In genomic region chr14:44803239-44803905, GRCh38 we compare ENCODE assay signal across 8 cellular contexts.
DNase-seq lines count a peak whose midpoint lies in the region; TF ChIP-seq lines count a peak whose summit lies in the region.

No MANE protein-coding gene starts in this region.

- no peak overlapping the region for H3K9ac ChIP-seq in SU-DHL-6 (ENCODE audit: low read length)

- H3K4me2 ChIP-seq in SU-DHL-6 (ENCODE audit: low read depth, low read length, poor library complexity, severe bottlenecking) = no peak overlapping the region

- no peaks in the 10 kb centered on the region for H3K9me3 Mint-ChIP-seq in HFFc6
- peaks cover 9% of the 10 kb centered on the region for H3K9me3 Mint-ChIP-seq in progenitor cell of endocrine pancreas (ENCODE audit: low read depth)

- H3K36me3 Mint-ChIP-seq in HFFc6 (ENCODE audit: low read depth) (no peaks in the 10 kb centered on the region), progenitor cell of endocrine pancreas (ENCODE audit: insufficient read depth) (no peaks in the 10 kb centered on the region)

- H3K79me2 ChIP-seq in SU-DHL-6 (ENCODE audit: insufficient read depth, low read length) = no peaks in the 10 kb centered on the region

- H3K27ac Mint-ChIP-seq in HFFc6 = no peak overlapping the region
- H3K27ac Mint-ChIP-seq in progenitor cell of endocrine pancreas = no peak overlapping the region

- no peaks in the 10 kb centered on the region for H4K20me1 ChIP-seq in SU-DHL-6 (ENCODE audit: low read depth, low read length)

- H3K36me3 ChIP-seq in SU-DHL-6 (ENCODE audit: low read length) = no peaks in the 10 kb centered on the region

- no peak overlapping the region for H3K4me3 ChIP-seq in SU-DHL-6 (ENCODE audit: insufficient read depth, low read length, poor library complexity, severe bottlenecking)

- no peaks in the 10 kb centered on the region for H3K9me3 ChIP-seq in SU-DHL-6 (ENCODE audit: insufficient read depth, low read length)

- peak; percentile 50 for DNase-seq in A172 (ENCODE audit: low spot score)
- peak; percentile 39 for DNase-seq in GM10266 (ENCODE audit: extremely low spot score)
- peak; percentile 52 for DNase-seq in HFFc6
- peak; percentile 1 for DNase-seq in NCI-H1048 (lab: John Stamatoyannopoulos, UW)
- DNase-seq in fibroblast of the conjunctiva (ENCODE audit: low read depth) = peak; percentile 57
- DNase-seq in progenitor cell of endocrine pancreas (ENCODE audit: low spot score, unreplicated experiment) = no peak
- no peak for DNase-seq in activated T-cell treated with anti-CD3 and anti-CD28 coated beads, Interleukin-2, amount 50 U/mL, for 48 hours

- H3K9me2 ChIP-seq in SU-DHL-6 (replicated peaks; ENCODE audit: insufficient read depth, low read length) = no peaks in the 10 kb centered on the region

- no peaks in the 10 kb centered on the region for H3F3A ChIP-seq in SU-DHL-6 (ENCODE audit: insufficient read depth)

- H3K4me1 Mint-ChIP-seq in HFFc6 (ENCODE audit: low read depth) (no peaks in the 10 kb centered on the region), progenitor cell of endocrine pancreas (ENCODE audit: low read depth) (peaks cover 1% of the 10 kb centered on the region)

- H3K27me3 Mint-ChIP-seq in HFFc6 (ENCODE audit: insufficient read depth) (peaks cover 2% of the 10 kb centered on the region; the same call in 1 of the 2 replicates), progenitor cell of endocrine pancreas (no peaks in the 10 kb centered on the region)

- H3K4me3 Mint-ChIP-seq in HFFc6 (no peak overlapping the region), progenitor cell of endocrine pancreas (ENCODE audit: low read depth) (no peak overlapping the region)

- no peak overlapping the region for H2AFZ ChIP-seq in SU-DHL-6 (ENCODE audit: low read depth, low read length, severe bottlenecking)

- H3K27ac ChIP-seq in SU-DHL-6 (ENCODE audit: low read depth, low read length) = no peak overlapping the region

- TF ChIP-seq CTCF in GM10266 (IDR thresholded peaks at IDR 0.05; ENCODE audit: control insufficient read depth, insufficient read depth, low read depth, missing control alignments) = peak; percentile 53
- TF ChIP-seq CTCF in HFFc6 (IDR thresholded peaks at IDR 0.05) = peak; percentile 82
- peak; percentile 58 for TF ChIP-seq CTCF in SU-DHL-6 (IDR thresholded peaks at IDR 0.05; ENCODE audit: insufficient read depth, low read length, poor library complexity, severe bottlenecking)
- TF ChIP-seq CTCF in progenitor cell of endocrine pancreas (IDR thresholded peaks at IDR 0.05; ENCODE audit: unreplicated experiment) = peak; percentile 80

- no peaks in the 10 kb centered on the region for H3K27me3 ChIP-seq in SU-DHL-6 (ENCODE audit: low read length)

Comparison
In these comparisons a context has a peak if more than half of its experiments do, and no peak if none do; other contexts are left out.
1. DNase-seq: peak in A172 (single experiment), GM10266 (single experiment), HFFc6 (single experiment), NCI-H1048 (single experiment) and fibroblast of the conjunctiva (single experiment); none in progenitor cell of endocrine pancreas (single experiment) and activated T-cell treated with anti-CD3 and anti-CD28 coated beads, Interleukin-2, amount 50 U/mL, for 48 hours (0 of 2).
2. Peak in every context shown above with its lines, with median percentiles within 50 percentile points of each other: CTCF ChIP-seq.